Comparison of ENCODE assay signal across 11 cellular contexts in genomic region chr1:54774820-54775498, GRCh38. TPM values are rescaled to one million over a fixed set of nuclear protein-coding genes. Genes with fewer than 3 reads are reported as not detected.
A peak's percentile ranks its signal among the peaks of the same experiment; 100 is the strongest.
DNase-seq lines count a peak whose midpoint lies in the region; ATAC-seq and TF ChIP-seq lines count a peak whose summit lies in the region.
"Had no signal": no experiment of that assay in that cellular context is flagged by ENCODE, and none has a peak within 500 bp of the region (broad histone marks: within the 10 kb centered on the region; RNA-seq: fewer than 3 reads in every experiment).

No MANE protein-coding gene starts in this region.

- H3K27me3 ChIP-seq in NT2/D1 (ENCODE audit: insufficient read depth, insufficient read length) (no peaks in the 10 kb centered on the region), fibroblast of lung (ENCODE audit: control insufficient read depth, insufficient read depth, low read length) (peaks cover 5% of the 10 kb centered on the region), spleen (replicated peaks in 1 of 7) (no peaks in the 10 kb centered on the region)

- TF ChIP-seq POLR2A in spleen (IDR thresholded peaks at IDR 0.05), result no peak

- H3K79me2 ChIP-seq in fibroblast of lung (ENCODE audit: control insufficient read depth, insufficient read depth, low read length), result no peaks in the 10 kb centered on the region

- ATAC-seq in HG02763 (IDR thresholded peaks at IDR 0.05; ENCODE audit: unreplicated experiment) (no peak), HG03457 (IDR thresholded peaks at IDR 0.05; ENCODE audit: unreplicated experiment) (no peak), HG02981 (IDR thresholded peaks at IDR 0.05; ENCODE audit: unreplicated experiment) (no peak)

- H3K9me3 ChIP-seq in NT2/D1 (ENCODE audit: insufficient read depth, low read length), result no peaks in the 10 kb centered on the region
- no peaks in the 10 kb centered on the region for H3K9me3 ChIP-seq in fibroblast of lung (ENCODE audit: control insufficient read depth, insufficient read depth, low read depth, low read length)
- no peaks in the 10 kb centered on the region for H3K9me3 ChIP-seq in spleen

- DNase-seq in A172 (ENCODE audit: low spot score), result peak; percentile 22
- peak; percentile 52 for DNase-seq in GM12865 (ENCODE audit: low read depth)
- DNase-seq in NT2/D1 (ENCODE audit: low read depth, low spot score), result peak; percentile 80
- DNase-seq in fibroblast of lung (ENCODE audit: low read depth in 2 of 2), result peak; percentile 15 to 32
- DNase-seq in spleen, result no peak
- DNase-seq: CD4-positive, alpha-beta memory T cell; midbrain; NK-92 treated with Interleukin-12 subunit alpha and Interleukin-12 subunit beta, amount 100 ng/mL, for 24 hours had no signal

- no peak overlapping the region for H3K27ac ChIP-seq in fibroblast of lung (ENCODE audit: insufficient read depth, low read length)
- no peak overlapping the region for H3K27ac ChIP-seq in spleen

- no peak for TF ChIP-seq CTCF in GM12865 (IDR thresholded peaks at IDR 0.05; ENCODE audit: insufficient read depth, low read depth, low read length, missing control alignments)
- TF ChIP-seq CTCF in fibroblast of lung (conservative IDR thresholded peaks at IDR 0.05 in 1 of 2, IDR thresholded peaks at IDR 0.05 in 1 of 2; ENCODE audit: low read depth in 1 of 2, low read length in 2 of 2), result no peak
- no peak for TF ChIP-seq CTCF in spleen (IDR thresholded peaks at IDR 0.05 in 8 of 11, conservative IDR thresholded peaks at IDR 0.05 in 3 of 11)

- intact Hi-C loops in spleen (cut with DNase I; ENCODE audit: low total_unique reads), result no loop called here

- no peak overlapping the region for H3K4me2 ChIP-seq in fibroblast of lung (ENCODE audit: extremely low read depth, insufficient read depth, low read length)

- 65 to 80% (median 75%) methylated on average over 14 to 15 of the region's 15 CpGs for WGBS in spleen, 5 donors

- H3K9ac ChIP-seq in NT2/D1 (ENCODE audit: insufficient read length, low read depth) (no peak overlapping the region), fibroblast of lung (ENCODE audit: insufficient read depth, low read length) (no peak overlapping the region)

- H3K4me1 ChIP-seq in NT2/D1 (ENCODE audit: insufficient read depth, insufficient read length) (peaks cover 3% of the 10 kb centered on the region), fibroblast of lung (ENCODE audit: control insufficient read depth, extremely low read depth, insufficient read depth, low read length) (no peaks in the 10 kb centered on the region), spleen (no peaks in the 10 kb centered on the region)

- H2AFZ ChIP-seq in fibroblast of lung (ENCODE audit: low read length), result no peak overlapping the region

- no peaks in the 10 kb centered on the region for H4K20me1 ChIP-seq in fibroblast of lung (ENCODE audit: control insufficient read depth, extremely low read depth, insufficient read depth, low read length)

- H3K36me3 ChIP-seq in NT2/D1 (ENCODE audit: insufficient read depth, insufficient read length, low read length) (no peaks in the 10 kb centered on the region), fibroblast of lung (ENCODE audit: control insufficient read depth, insufficient read depth, low read length) (no peaks in the 10 kb centered on the region), spleen (peaks cover 0 to 8% (median 0%) of the 10 kb centered on the region in 6 donors)

- H3K4me3 ChIP-seq in GM12865 (ENCODE audit: low read depth, low read length) (no peak overlapping the region), NT2/D1 (ENCODE audit: insufficient read length, low read depth) (no peak overlapping the region), fibroblast of lung (replicated peaks in 1 of 4; ENCODE audit: control extremely low read depth in 1 of 4, insufficient read depth in 1 of 4, low read depth in 3 of 4, low read length in 4 of 4) (no peak overlapping the region), spleen (no peak overlapping the region)

RNA-seq across cellular contexts. Expression of gene PARS2, which starts 10.6 kb away (rescaled TPM):
- total RNA-seq in A172 (2014; rRNA removed; shearing (Covaris generic)), result 4.1 and 6.7 TPM in 2 replicates
- total RNA-seq in fibroblast of lung, result 4.4 and 5.4 TPM in 2 replicates
- 3.4 TPM in 2 replicates for polyA plus RNA-seq in fibroblast of lung
- polyA plus RNA-seq in fibroblast of lung (2012), result 2.9 and 3.6 TPM in 2 replicates
- 7.0 and 9.9 TPM in 2 replicates for polyA minus RNA-seq in fibroblast of lung (ENCODE audit: low replicate concordance)
- 1 to 10 TPM; 2.7 to 3.8 (median 3.4) TPM for total RNA-seq in spleen
- polyA plus RNA-seq in spleen, result 1 to 10 TPM in 2 of 3 donors, under 1 TPM in 1; 0.96 to 2.1 (median 1.9) TPM

RNA-seq across cellular contexts. Expression of gene TTC22, which starts 26.2 kb away (rescaled TPM):
- total RNA-seq in A172 (2014; rRNA removed; shearing (Covaris generic)), result not detected in 2 replicates
- total RNA-seq in fibroblast of lung (not detected in 2 replicates), spleen (1 to 10 TPM; 2.7 to 6.4 (median 3.7) TPM)
- polyA plus RNA-seq in fibroblast of lung (not detected in 2 replicates), spleen (1 to 10 TPM in 2 of 3 donors, under 1 TPM in 1; 0.73 to 1.9 (median 1.1) TPM)
- polyA plus RNA-seq in fibroblast of lung (2012), result not detected in 2 replicates
- polyA minus RNA-seq in fibroblast of lung (ENCODE audit: low replicate concordance), result not detected in 2 replicates

RNA-seq across cellular contexts. Expression of gene TTC4, which starts 59.3 kb away (rescaled TPM):
- total RNA-seq in A172 (2014; rRNA removed; shearing (Covaris generic)), result 32.3 and 34.7 TPM in 2 replicates
- total RNA-seq in fibroblast of lung, result 18.2 and 19.3 TPM in 2 replicates
- 19.8 and 30.5 TPM in 2 replicates for polyA plus RNA-seq in fibroblast of lung
- polyA plus RNA-seq in fibroblast of lung (2012), result 21.5 and 26.6 TPM in 2 replicates
- polyA minus RNA-seq in fibroblast of lung (ENCODE audit: low replicate concordance), result 13.8 and 24.0 TPM in 2 replicates
- 10 to 100 TPM; 15.4 to 28.5 (median 17.3) TPM for total RNA-seq in spleen
- 10 to 100 TPM; 12.1 to 15.3 (median 13.3) TPM for polyA plus RNA-seq in spleen
